In genomic region chr14:103508521-103508920, GRCh38 we compare ENCODE assay signal across 19 cellular contexts.
"Had no signal": no experiment of that assay in that cellular context is flagged by ENCODE, and none has a peak within 500 bp of the region (broad histone marks: within the 10 kb centered on the region; RNA-seq: fewer than 3 reads in every experiment).

No MANE protein-coding gene starts in this region.

- H3K4me3 Mint-ChIP-seq: activated B cell treated with CpG ODN at 0.5 μM for 24 hours; activated naive CD4-positive, alpha-beta T cell treated with anti-CD3 and anti-CD28 coated beads, Interleukin-2, amount 50 U/mL, for 24 hours; naive thymus-derived CD4-positive, alpha-beta T cell had no signal

- H3K4me3 ChIP-seq: cardiac muscle cell, coronary artery, hepatocyte, lung, prostate gland, stomach, uterus had no signal

- FAIRE-seq: astrocyte, TTC549 had no signal

- H3K9ac ChIP-seq: SK-N-SH had no signal

- H3K9me3 ChIP-seq: prostate gland, SK-N-SH, stomach, uterus had no signal

- H3K36me3 ChIP-seq: uterus had no signal

- DNase-seq: activated B cell treated with CpG ODN at 0.5 μM for 24 hours; activated CD4-positive, alpha-beta T cell treated with anti-CD3 and anti-CD28 coated beads, Interleukin-2, amount 50 U/mL, for 1 hour; activated effector memory CD4-positive, alpha-beta T cell treated with Interleukin-2 at 50 U/mL for 16 hours; activated T-cell treated with anti-CD3 and anti-CD28 coated beads, Interleukin-2, amount 50 U/mL, for 1 hour; effector CD8-positive, alpha-beta T cell; naive thymus-derived CD4-positive, alpha-beta T cell; SK-N-SH; stimulated activated CD4-positive, alpha-beta T cell treated with anti-CD3 and anti-CD28 coated beads, Interleukin-4, amount 100 ng/mL, for 24 hours; stomach had no signal

- H3K27ac Mint-ChIP-seq: activated B cell treated with CpG ODN at 0.5 μM for 24 hours; activated naive CD4-positive, alpha-beta T cell treated with anti-CD3 and anti-CD28 coated beads, Interleukin-2, amount 50 U/mL, for 24 hours had no signal

- H3K79me2 ChIP-seq: hepatocyte had no signal

- H3K27me3 ChIP-seq: cardiac muscle cell, hepatocyte, stomach, uterus had no signal

- H2AFZ ChIP-seq: hepatocyte had no signal

- H3K4me2 ChIP-seq: hepatocyte, SK-N-SH had no signal

- H3K9me3 Mint-ChIP-seq: activated B cell treated with CpG ODN at 0.5 μM for 24 hours; activated naive CD4-positive, alpha-beta T cell treated with anti-CD3 and anti-CD28 coated beads, Interleukin-2, amount 50 U/mL, for 24 hours; naive thymus-derived CD4-positive, alpha-beta T cell had no signal

- H3K27me3 Mint-ChIP-seq: activated B cell treated with CpG ODN at 0.5 μM for 24 hours; activated naive CD4-positive, alpha-beta T cell treated with anti-CD3 and anti-CD28 coated beads, Interleukin-2, amount 50 U/mL, for 24 hours; naive thymus-derived CD4-positive, alpha-beta T cell had no signal

- ATAC-seq: naive thymus-derived CD4-positive, alpha-beta T cell had no signal

- H3K27ac ChIP-seq: cardiac muscle cell, coronary artery, epithelial cell of prostate, hepatocyte, prostate gland, stomach, uterus had no signal
